9 cellular contexts compared by ENCODE assay signal in the genomic region with DNA sequence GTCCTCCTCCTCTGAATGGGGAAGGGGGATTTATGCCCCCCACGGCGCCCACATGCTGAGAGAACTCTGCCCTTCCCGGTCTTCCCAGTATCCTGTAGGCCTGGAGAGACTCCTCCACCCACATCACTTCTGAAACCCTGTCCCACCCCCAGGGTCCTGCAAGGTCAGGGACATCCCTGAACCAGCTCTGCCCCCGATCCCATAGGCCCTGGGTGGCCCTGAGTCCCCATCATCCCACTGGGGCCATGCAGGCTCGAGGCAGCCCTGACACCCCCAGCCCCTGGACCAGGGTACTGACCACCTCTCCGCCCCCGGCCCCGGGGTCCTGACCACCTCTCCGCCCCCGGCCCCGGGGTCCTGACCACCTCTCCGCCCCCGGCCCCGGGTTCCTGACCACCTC. TPM values are rescaled to one million over a fixed set of nuclear protein-coding genes. Genes with fewer than 3 reads are reported as not detected.
"Had no signal": no experiment of that assay in that cellular context is flagged by ENCODE, and none has a peak within 500 bp of the region (broad histone marks: within the 10 kb centered on the region; RNA-seq: fewer than 3 reads in every experiment).

No MANE protein-coding gene starts in this region.

- H3K9ac ChIP-seq: GM23248 had no signal

- H2AFZ ChIP-seq: GM23248 had no signal

- ATAC-seq: HCT116, K562 had no signal

- H3K4me3 ChIP-seq: GM23248, HAP-1, K562 had no signal

- H3K27ac ChIP-seq: GM23248 had no signal

- DNase-seq: GM23248, GOT3, HFFc6, IMR-90, KG1 had no signal

- H3K9me3 ChIP-seq: HAP-1 had no signal

- H3K4me1 ChIP-seq: HAP-1 had no signal

RNA-seq across cellular contexts. Expression of gene B4GALNT4, which starts 11.7 kb away (rescaled TPM):
- total RNA-seq: HT-29 had no signal
